ENCODE assay signal across 7 cellular contexts in the genomic region with DNA sequence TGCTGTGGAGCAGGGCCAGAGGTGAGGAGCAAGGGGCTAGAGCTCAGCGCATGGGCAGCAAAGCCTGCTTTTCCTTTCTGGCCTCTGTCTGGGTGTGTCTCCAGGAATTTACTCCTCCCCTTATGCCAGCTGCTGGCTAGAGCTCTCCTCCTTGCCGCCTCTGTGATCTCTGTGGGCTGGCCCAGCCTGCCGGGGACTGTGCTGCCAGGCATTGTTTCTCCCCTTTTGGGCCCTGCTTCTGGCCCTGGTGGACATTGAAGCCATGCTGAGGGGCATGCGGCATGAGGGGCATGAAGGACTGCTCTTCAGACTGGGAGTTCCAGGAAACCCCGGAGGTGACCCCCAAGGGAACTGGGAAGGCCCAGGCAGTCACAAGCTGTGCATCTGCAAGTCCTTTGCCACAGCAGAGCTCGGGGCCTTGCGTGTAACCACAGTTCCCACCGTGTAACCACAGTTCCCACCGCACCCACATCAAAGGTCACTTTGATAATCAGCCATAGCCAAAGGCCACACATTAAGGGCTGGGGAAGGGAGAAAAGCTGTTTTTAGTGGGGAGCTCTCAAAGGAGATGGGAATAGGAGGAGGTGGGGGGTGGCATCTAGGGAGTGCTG.
DNase-seq lines count a peak whose midpoint lies in the region; ATAC-seq lines count a peak whose summit lies in the region.

No MANE protein-coding gene starts in this region.

- no peak overlapping the region for H3K4me3 ChIP-seq in right cardiac atrium (ENCODE audit: low read length)

- peak overlapping the region; percentile 59 for H3K27ac ChIP-seq in right cardiac atrium (ENCODE audit: low read length)

- H3K27me3 ChIP-seq in right cardiac atrium (ENCODE audit: control insufficient read depth, insufficient read depth): no peaks in the 10 kb centered on the region

- 43% methylated on average over 9 of the region's 9 CpGs for WGBS in right cardiac atrium

- intact Hi-C loops in right cardiac atrium (cut with DNase I): loop anchor here in 1 of 4 donors (10.0 kb wide), 1 partner anchor 61 kb away; a partner anchor contains a TSS

- peaks cover 17% of the 10 kb centered on the region for H3K4me1 ChIP-seq in right cardiac atrium (ENCODE audit: control insufficient read depth, insufficient read depth, low read length)

- H3K9me3 ChIP-seq in right cardiac atrium (ENCODE audit: control insufficient read depth, low read length): no peaks in the 10 kb centered on the region

- DNase-seq in HPDE6-E6E7 (ENCODE audit: extremely low spot score): peak; percentile 50
- DNase-seq in activated CD4-positive, alpha-beta T cell treated with anti-CD3 and anti-CD28 coated beads, Interleukin-2, amount 50 U/mL, for 1 hour: peak; percentile 11
- DNase-seq in right cardiac atrium: peak; percentile 35 to 57 (median 52)
- DNase-seq in stimulated activated CD8-positive, alpha-beta memory T cell treated with anti-CD3 and anti-CD28 coated beads, Interleukin-4, amount 100 ng/mL, for 48 hours: peak; percentile 62
- no peak for DNase-seq in NCI-H446 (lab: John Stamatoyannopoulos, UW)

- ATAC-seq in right cardiac atrium (peak; percentile 45 to 56), HG02870 (IDR thresholded peaks at IDR 0.05; ENCODE audit: unreplicated experiment) (no peak), HG02588 (IDR thresholded peaks at IDR 0.05; ENCODE audit: unreplicated experiment) (no peak)

Comparison
In these comparisons a context has a peak if more than half of its experiments do, and no peak if none do; other contexts are left out.
1. DNase-seq: peak in HPDE6-E6E7 (single experiment), activated CD4-positive, alpha-beta T cell treated with anti-CD3 and anti-CD28 coated beads, Interleukin-2, amount 50 U/mL, for 1 hour (single experiment), right cardiac atrium (3 of 3) and stimulated activated CD8-positive, alpha-beta memory T cell treated with anti-CD3 and anti-CD28 coated beads, Interleukin-4, amount 100 ng/mL, for 48 hours (single experiment); none in NCI-H446 (0 of 2).
2. ATAC-seq: peak in right cardiac atrium (2 of 2); none in HG02870 (single experiment) and HG02588 (single experiment).